Comparison of ENCODE assay signal across 18 cellular contexts in the genomic region with DNA sequence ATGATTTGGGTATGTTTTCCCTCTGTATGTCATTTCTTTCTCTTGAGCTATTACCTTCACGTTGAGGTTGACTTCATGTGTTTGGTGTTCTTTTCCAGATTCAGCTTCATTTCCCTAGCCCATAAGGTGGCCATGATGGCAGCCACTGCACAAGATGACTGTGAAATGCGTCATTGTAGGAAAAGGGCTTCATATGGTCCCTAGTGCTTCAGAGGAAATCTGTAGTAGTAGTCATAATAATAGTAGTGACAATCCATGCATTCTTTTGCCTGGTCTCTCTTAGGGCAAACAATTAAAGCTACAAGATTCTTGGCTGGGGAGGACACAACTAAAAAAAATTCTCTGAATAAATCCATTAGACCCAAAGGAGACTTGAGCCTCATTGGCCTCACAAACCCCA. TPM values are rescaled to one million over a fixed set of nuclear protein-coding genes. Genes with fewer than 3 reads are reported as not detected.
"Had no signal": no experiment of that assay in that cellular context is flagged by ENCODE, and none has a peak within 500 bp of the region (broad histone marks: within the 10 kb centered on the region; RNA-seq: fewer than 3 reads in every experiment).

No MANE protein-coding gene starts in this region.

- DNase-seq: activated CD4-positive, alpha-beta T cell treated with anti-CD3 and anti-CD28 coated beads, Interleukin-2, amount 50 U/mL, for 4 hours; activated gamma-delta T cell treated with Interleukin-2 at 50 U/mL for 16 hours; activated naive CD8-positive, alpha-beta T cell treated with anti-CD3 and anti-CD28 coated beads, Interleukin-2, amount 10 ng/mL, durations not matched to agents 7 days and 5 days; activated T-cell treated with anti-CD3 and anti-CD28 coated beads, Interleukin-2, amount 50 U/mL, for 4 hours; aorta; dorsolateral prefrontal cortex; endodermal cell; erythroblast; islet precursor cell; mammary epithelial cell; naive B cell; stimulated activated CD4-positive, alpha-beta T cell treated with anti-CD3 and anti-CD28 coated beads, Interleukin-12 subunit alpha, Interleukin-12 subunit beta, amount 100 ng/mL, for 4 hours; stimulated activated naive B cell treated with anti-CD40 and anti-IgM and Interleukin-4, amounts not matched to agents 10 μg/mL and 1 μg/mL and 100 μg/mL, for 72 hours had no signal

- H3K27ac Mint-ChIP-seq: activated naive CD8-positive, alpha-beta T cell treated with anti-CD3 and anti-CD28 coated beads, Interleukin-2, amount 10 ng/mL, durations not matched to agents 7 days and 5 days; endodermal cell; naive B cell; stimulated activated naive B cell treated with anti-CD40 and anti-IgM and Interleukin-4, amounts not matched to agents 10 μg/mL and 1 μg/mL and 100 μg/mL, for 72 hours had no signal

- H3K27me3 ChIP-seq: dorsolateral prefrontal cortex, hepatocyte, tibial nerve, vagina had no signal

- H3K4me3 Mint-ChIP-seq: activated naive CD8-positive, alpha-beta T cell treated with anti-CD3 and anti-CD28 coated beads, Interleukin-2, amount 10 ng/mL, durations not matched to agents 7 days and 5 days; activated T-cell treated with anti-CD3 and anti-CD28 coated beads, Interleukin-2, amount 50 U/mL, for 4 hours; endodermal cell; naive B cell; stimulated activated naive B cell treated with anti-CD40 and anti-IgM and Interleukin-4, amounts not matched to agents 10 μg/mL and 1 μg/mL and 100 μg/mL, for 72 hours had no signal

- H3K9ac ChIP-seq: parathyroid adenoma had no signal

- H3K4me3 ChIP-seq: dorsolateral prefrontal cortex, hepatocyte, tibial nerve, vagina had no signal

- H2AFZ ChIP-seq: hepatocyte, parathyroid adenoma had no signal

- H3K4me1 ChIP-seq: parathyroid adenoma, vagina had no signal

- H3K9me3 Mint-ChIP-seq: activated naive CD8-positive, alpha-beta T cell treated with anti-CD3 and anti-CD28 coated beads, Interleukin-2, amount 10 ng/mL, durations not matched to agents 7 days and 5 days; activated T-cell treated with anti-CD3 and anti-CD28 coated beads, Interleukin-2, amount 50 U/mL, for 4 hours; endodermal cell; naive B cell; stimulated activated naive B cell treated with anti-CD40 and anti-IgM and Interleukin-4, amounts not matched to agents 10 μg/mL and 1 μg/mL and 100 μg/mL, for 72 hours had no signal

- H3K9me3 ChIP-seq: tibial nerve, vagina had no signal

- H3K27me3 Mint-ChIP-seq: naive B cell; stimulated activated naive B cell treated with anti-CD40 and anti-IgM and Interleukin-4, amounts not matched to agents 10 μg/mL and 1 μg/mL and 100 μg/mL, for 72 hours had no signal

- ATAC-seq: activated CD4-positive, CD25-positive, alpha-beta regulatory T cell treated with anti-CD3 and anti-CD28 coated beads, Interleukin-2, amount 50 U/mL, for 24 hours; stimulated activated naive B cell treated with anti-CD40 and anti-IgM and Interleukin-4, amounts not matched to agents 10 μg/mL and 1 μg/mL and 100 μg/mL, for 72 hours had no signal

- H3K27ac ChIP-seq: dorsolateral prefrontal cortex, hepatocyte, parathyroid adenoma, vagina had no signal

- H3K4me2 ChIP-seq: hepatocyte had no signal

- H3K79me2 ChIP-seq: hepatocyte, parathyroid adenoma had no signal

- H3K36me3 Mint-ChIP-seq: activated naive CD8-positive, alpha-beta T cell treated with anti-CD3 and anti-CD28 coated beads, Interleukin-2, amount 10 ng/mL, durations not matched to agents 7 days and 5 days; naive B cell; stimulated activated naive B cell treated with anti-CD40 and anti-IgM and Interleukin-4, amounts not matched to agents 10 μg/mL and 1 μg/mL and 100 μg/mL, for 72 hours had no signal

- H3K36me3 ChIP-seq: vagina had no signal

RNA-seq across cellular contexts. Expression of gene AOX1, which starts 28.4 kb away (rescaled TPM):
- total RNA-seq: activated naive CD8-positive, alpha-beta T cell treated with anti-CD3 and anti-CD28 coated beads, Interleukin-2, amount 10 ng/mL, durations not matched to agents 7 days and 5 days had no signal
